4 cellular contexts compared by ENCODE assay signal in genomic region chr9:132711152-132711551, GRCh38. TPM values are rescaled to one million over a fixed set of nuclear protein-coding genes. Genes with fewer than 3 reads are reported as not detected.
DNase-seq lines count a peak whose midpoint lies in the region; ATAC-seq, FAIRE-seq and TF ChIP-seq lines count a peak whose summit lies in the region.
"Not testable (repeated sequence)": the region's sequence is repeated elsewhere in the genome, so short reads cannot be mapped to it uniquely, and the experiment has no call there.

No MANE protein-coding gene starts in this region.

- 62% methylated on average over 5 of the region's 5 CpGs for WGBS in A549 (ENCODE audit: missing lambda C conversion rate)

- H3K4me1 ChIP-seq in A549; HEK293 (ENCODE audit: control insufficient read depth, insufficient read depth, low read length): not testable (repeated sequence)

- not testable (repeated sequence) for H3K9me3 Mint-ChIP-seq in WTC11, type B pancreatic cell

- not testable (repeated sequence) for H3K9me3 ChIP-seq in A549; HEK293 (ENCODE audit: control insufficient read depth, insufficient read depth, low read depth, low read length)

- H3K36me3 Mint-ChIP-seq in WTC11, type B pancreatic cell: not testable (repeated sequence)

- not testable (repeated sequence) for H3K27ac ChIP-seq in A549; HEK293 (ENCODE audit: extremely low read depth, low read depth, low read length)

- not testable (repeated sequence) for FAIRE-seq in A549 (lab: Jason Lieb, UNC)

- CTCF ChIA-PET in A549 (lab: Yijun Ruan, JAX); WTC11 (lab: Charles Lee): not testable (repeated sequence)
- CTCF ChIA-PET in HEK293 (lab: Yijun Ruan, JAX), result interaction anchor here (0.6 kb wide), 1 partner anchor 16 kb away, joined by 4 read pairs; no protein-coding TSS in a partner anchor

- POLR2A ChIA-PET in A549 (lab: Yijun Ruan, JAX); HEK293 (lab: Yijun Ruan, JAX); WTC11 (lab: Charles Lee): not testable (repeated sequence)

- not testable (repeated sequence) for ATAC-seq in A549, WTC11

- not testable (repeated sequence) for TF ChIP-seq RAD21 in A549 (conservative IDR thresholded peaks at IDR 0.05 in 1 of 2, IDR thresholded peaks at IDR 0.05 in 1 of 2)

- not testable (repeated sequence) for TF ChIP-seq POLR2A in A549 (IDR thresholded peaks at IDR 0.05; ENCODE audit: low read length)

- H3K27ac Mint-ChIP-seq in WTC11, type B pancreatic cell: not testable (repeated sequence)

- H3K27me3 Mint-ChIP-seq in WTC11 (ENCODE audit: low read depth), result not testable (repeated sequence)
- H3K27me3 Mint-ChIP-seq in type B pancreatic cell, result peaks cover 19% of the 10 kb centered on the region

- not testable (repeated sequence) for H3K4me2 ChIP-seq in A549

- not testable (repeated sequence) for H3K36me3 ChIP-seq in HEK293 (ENCODE audit: control insufficient read depth in 2 of 2, insufficient read depth in 1 of 2, low read length in 2 of 2)

- H3K4me1 Mint-ChIP-seq in WTC11; type B pancreatic cell (ENCODE audit: unreplicated experiment): not testable (repeated sequence)

- TF ChIP-seq CTCF in A549 (IDR thresholded peaks at IDR 0.05); HEK293 (tag by site-specific recombination; IDR thresholded peaks at IDR 0.05); WTC11 (IDR thresholded peaks at IDR 0.05); type B pancreatic cell (conservative IDR thresholded peaks at IDR 0.05): not testable (repeated sequence)

- TF ChIP-seq EP300 in A549 (IDR thresholded peaks at IDR 0.05), result not testable (repeated sequence)

- not testable (repeated sequence) for H3K4me3 Mint-ChIP-seq in WTC11, type B pancreatic cell

- not testable (repeated sequence) for H3K4me3 ChIP-seq in A549; HEK293 (ENCODE audit: low read depth, low read length)

- not testable (repeated sequence) for DNase-seq in A549 (ENCODE audit: low read depth in 1 of 2, low spot score in 1 of 2); WTC11 (ENCODE audit: low spot score)
- DNase-seq in type B pancreatic cell (ENCODE audit: extremely low spot score, unreplicated experiment), result peak; percentile 11

TF ChIP-seq in A549, 52 proteins besides CTCF, POLR2A, EP300 and RAD21:
- peak; percentile 12; the same call in 1 of the 2 replicates for TF ChIP-seq ZC3H11A (IDR thresholded peaks at IDR 0.05)

TF ChIP-seq in HEK293, 187 proteins besides CTCF, POLR2A, EP300 and RAD21 (continues in another document):
- TF ChIP-seq ZNF426 (tag by site-specific recombination; IDR thresholded peaks at IDR 0.05) (peak; percentile 54), ZBTB11 (tag by site-specific recombination; conservative IDR thresholded peaks at IDR 0.05; ENCODE audit: low read depth) (0 out of 2 replicates have a peak, but pooled peaks have one; percentile 43), ZNF394 (tag by site-specific recombination; IDR thresholded peaks at IDR 0.05; ENCODE audit: borderline replicate concordance) (peak; percentile 64; the same call in 1 of the 2 replicates)

TF ChIP-seq in WTC11, 78 proteins besides CTCF, POLR2A, EP300 and RAD21:
- 0 out of 2 replicates have a peak, but pooled peaks have one; percentile 19 for TF ChIP-seq HMGA2 (CRISPR knock-in tag; IDR thresholded peaks at IDR 0.05)

RNA-seq across cellular contexts. Expression of gene GTF3C4, which starts 40.9 kb away (rescaled TPM):
- polyA plus RNA-seq in A549 (2011; rRNA removed), result 9.0 and 13.1 TPM in 2 replicates
- polyA plus RNA-seq in A549 (2012; cell fraction: cytosol; rRNA removed), result 3.4 and 4.4 TPM in 2 replicates
- 2.9 and 3.1 TPM in 2 replicates for polyA plus RNA-seq in A549 (2012; cell fraction: nucleus; rRNA removed)
- 15.2 to 15.8 TPM (median 15.4 TPM) in 3 replicates for polyA plus RNA-seq in A549 (2017; fragmentation: RNase III; extraction: RNeasy Plus Mini Kit Qiagen cat#74134 plus additional on column Dnase treatment)
- 11.4 and 12.6 TPM in 2 replicates for polyA minus RNA-seq in A549 (2011; rRNA and poly(A)+ RNA removed)
- 28.5 to 31.6 TPM (median 29.1 TPM) in 3 replicates for total RNA-seq in WTC11 (2021)
- total RNA-seq in type B pancreatic cell (ENCODE audit: low replicate concordance), result 23.7 and 25.9 TPM in 2 replicates

RNA-seq across cellular contexts. Expression of gene DDX31, which starts 41.4 kb away (rescaled TPM):
- polyA plus RNA-seq in A549 (2011; rRNA removed) (28.3 and 30.1 TPM in 2 replicates), A549 (2017; fragmentation: RNase III; extraction: RNeasy Plus Mini Kit Qiagen cat#74134 plus additional on column Dnase treatment) (19.3 to 21.4 TPM (median 20.0 TPM) in 3 replicates)
- polyA plus RNA-seq in A549 (2012; cell fraction: cytosol; rRNA removed), result 15.3 and 17.2 TPM in 2 replicates
- 20.5 and 25.5 TPM in 2 replicates for polyA plus RNA-seq in A549 (2012; cell fraction: nucleus; rRNA removed)
- polyA minus RNA-seq in A549 (2011; rRNA and poly(A)+ RNA removed), result 27.3 and 28.1 TPM in 2 replicates
- total RNA-seq in WTC11 (2021) (24.0 to 26.2 TPM (median 24.7 TPM) in 3 replicates), type B pancreatic cell (ENCODE audit: low replicate concordance) (16.0 and 19.6 TPM in 2 replicates)
